9 cellular contexts compared by ENCODE assay signal in the genomic region with DNA sequence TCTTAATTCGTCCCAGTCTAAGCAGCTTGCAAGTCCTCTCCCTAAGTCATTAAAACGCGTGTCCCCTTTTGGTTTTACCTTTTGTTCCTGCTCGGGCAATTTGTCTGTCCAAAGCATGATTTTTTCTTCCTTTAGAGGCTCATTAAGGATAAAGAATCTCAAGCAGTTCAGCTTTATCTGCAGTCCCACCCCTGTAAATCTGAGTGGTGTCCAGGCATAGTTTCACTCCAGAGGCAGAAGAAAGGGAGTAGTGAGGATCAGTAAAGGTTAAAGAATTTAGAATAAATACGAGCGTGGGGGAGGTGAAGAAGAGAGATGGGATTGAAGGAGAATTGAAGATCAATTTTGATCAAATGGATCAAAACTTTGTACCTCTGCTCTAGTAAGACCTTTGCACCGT. TPM values are rescaled to one million over a fixed set of nuclear protein-coding genes. Genes with fewer than 3 reads are reported as not detected.
A peak's percentile ranks its signal among the peaks of the same experiment; 100 is the strongest.
DNase-seq lines count a peak whose midpoint lies in the region; ATAC-seq and TF ChIP-seq lines count a peak whose summit lies in the region.
"Had no signal": no experiment of that assay in that cellular context is flagged by ENCODE, and none has a peak within 500 bp of the region (broad histone marks: within the 10 kb centered on the region; RNA-seq: fewer than 3 reads in every experiment).

No MANE protein-coding gene starts in this region.

- H3K27me3 Mint-ChIP-seq in activated CD8-positive, alpha-beta memory T cell treated with anti-CD3 and anti-CD28 coated beads, Interleukin-2, amount 10 ng/mL, durations not matched to agents 7 days and 5 days: no peaks in the 10 kb centered on the region

- TF ChIP-seq POLR2A in adrenal gland (IDR thresholded peaks at IDR 0.05): no peak

- H3K4me3 ChIP-seq in adrenal gland: peak overlapping the region in 2 of 4 donors; percentile 75 to 82
- H3K4me3 ChIP-seq in thoracic aorta: peak overlapping the region; percentile 87

- H3K27ac ChIP-seq in adrenal gland (peak overlapping the region; percentile 65 to 97 (median 96)), thoracic aorta (peak overlapping the region; percentile 93 to 98)

- DNase-seq in activated CD8-positive, alpha-beta memory T cell treated with anti-CD3 and anti-CD28 coated beads, Interleukin-2, amount 10 ng/mL, durations not matched to agents 7 days and 5 days: no peak
- no peak for DNase-seq in activated CD8-positive, alpha-beta memory T cell treated with anti-CD3 and anti-CD28 coated beads, Interleukin-2, amount 50 U/mL, for 48 hours
- DNase-seq in adrenal gland: no peak
- peak; percentile 58 for DNase-seq in left kidney (ENCODE audit: low read depth, low spot score)
- no peak for DNase-seq in thoracic aorta (ENCODE audit: low spot score)
- DNase-seq in activated CD4-positive, alpha-beta T cell treated with anti-CD3 and anti-CD28 coated beads, Interleukin-2, amount 50 U/mL, for 48 hours: no peak

- 27 to 35% (median 30%) methylated on average over 7 of the region's 7 CpGs for WGBS in adrenal gland, 4 donors

- no peaks in the 10 kb centered on the region for H3K9me3 Mint-ChIP-seq in activated CD8-positive, alpha-beta memory T cell treated with anti-CD3 and anti-CD28 coated beads, Interleukin-2, amount 10 ng/mL, durations not matched to agents 7 days and 5 days (ENCODE audit: low read depth)

- H3K36me3 ChIP-seq in adrenal gland (replicated peaks in 1 of 2) (peaks cover 0 to 19% of the 10 kb centered on the region in 2 donors), thoracic aorta (peaks cover 17% of the 10 kb centered on the region)

- no peak for ATAC-seq in activated CD8-positive, alpha-beta memory T cell treated with anti-CD3 and anti-CD28 coated beads, Interleukin-2, amount 10 ng/mL, durations not matched to agents 7 days and 5 days
- ATAC-seq in thoracic aorta (ENCODE audit: insufficient number of reproducible peaks, low FRiP score, low read depth) (no peak), GM21723 (IDR thresholded peaks at IDR 0.05; ENCODE audit: unreplicated experiment) (no peak), HG02973 (IDR thresholded peaks at IDR 0.05; ENCODE audit: unreplicated experiment) (no peak)

- intact Hi-C loops in adrenal gland (cut with DNase I): no loop called here

- no peaks in the 10 kb centered on the region for H3K27me3 ChIP-seq in adrenal gland
- H3K27me3 ChIP-seq in thoracic aorta (replicated peaks; ENCODE audit: insufficient read depth): no peaks in the 10 kb centered on the region

- peak overlapping the region; percentile 75 for H3K27ac Mint-ChIP-seq in activated CD8-positive, alpha-beta memory T cell treated with anti-CD3 and anti-CD28 coated beads, Interleukin-2, amount 10 ng/mL, durations not matched to agents 7 days and 5 days

- no peak for TF ChIP-seq CTCF in adrenal gland (IDR thresholded peaks at IDR 0.05)
- TF ChIP-seq CTCF in thoracic aorta (IDR thresholded peaks at IDR 0.05): no peak

- CTCF ChIA-PET in activated CD8-positive, alpha-beta memory T cell treated with anti-CD3 and anti-CD28 coated beads, Interleukin-2, amount 10 ng/mL, durations not matched to agents 7 days and 5 days (lab: Charles Lee): interaction anchor here (1.4 to 13.1 kb wide), 3 partner anchors 18 to 49 kb away, joined by 4 to 118 read pairs (median 81); no protein-coding TSS in a partner anchor

- H3K9me3 ChIP-seq in adrenal gland (replicated peaks in 1 of 3) (no peaks in the 10 kb centered on the region), thoracic aorta (no peaks in the 10 kb centered on the region)

- peaks cover 57% of the 10 kb centered on the region for H3K4me1 Mint-ChIP-seq in activated CD8-positive, alpha-beta memory T cell treated with anti-CD3 and anti-CD28 coated beads, Interleukin-2, amount 10 ng/mL, durations not matched to agents 7 days and 5 days

- H3K36me3 Mint-ChIP-seq in activated CD8-positive, alpha-beta memory T cell treated with anti-CD3 and anti-CD28 coated beads, Interleukin-2, amount 10 ng/mL, durations not matched to agents 7 days and 5 days: peaks cover 27% of the 10 kb centered on the region

- peak overlapping the region; percentile 70 for H3K4me3 Mint-ChIP-seq in activated CD8-positive, alpha-beta memory T cell treated with anti-CD3 and anti-CD28 coated beads, Interleukin-2, amount 10 ng/mL, durations not matched to agents 7 days and 5 days

- H3K4me1 ChIP-seq in adrenal gland (replicated peaks in 1 of 2): peaks cover 10 to 30% of the 10 kb centered on the region in 2 donors
- H3K4me1 ChIP-seq in thoracic aorta (ENCODE audit: control insufficient read depth in 1 of 2, low read depth in 2 of 2): peaks cover 21 to 26% of the 10 kb centered on the region in 2 donors

RNA-seq across cellular contexts. Expression of a gene that starts 0.9 kb away (rescaled TPM):
- 10 to 100 TPM; 27.8 to 32.8 TPM for total RNA-seq in activated CD8-positive, alpha-beta memory T cell treated with anti-CD3 and anti-CD28 coated beads, Interleukin-2, amount 10 ng/mL, durations not matched to agents 7 days and 5 days
- 10 to 100 TPM in 5 of 8 donors, 1 to 10 TPM in 3; 6.1 to 18.7 (median 14.8) TPM for total RNA-seq in adrenal gland
- polyA plus RNA-seq in adrenal gland: 1 to 10 TPM; 3.3 to 8.5 (median 4.9) TPM
- 10 to 100 TPM; 11.8 to 31.7 TPM for total RNA-seq in thoracic aorta

RNA-seq across cellular contexts. Expression of a gene that starts 39.5 kb away (rescaled TPM):
- not detected for total RNA-seq in activated CD8-positive, alpha-beta memory T cell treated with anti-CD3 and anti-CD28 coated beads, Interleukin-2, amount 10 ng/mL, durations not matched to agents 7 days and 5 days
- total RNA-seq in adrenal gland (not detected), thoracic aorta (not detected)
- polyA plus RNA-seq in adrenal gland: not detected
- total RNA-seq: HT-29 had no signal
